ENCODE assay signal across 30 cellular contexts in the genomic region with DNA sequence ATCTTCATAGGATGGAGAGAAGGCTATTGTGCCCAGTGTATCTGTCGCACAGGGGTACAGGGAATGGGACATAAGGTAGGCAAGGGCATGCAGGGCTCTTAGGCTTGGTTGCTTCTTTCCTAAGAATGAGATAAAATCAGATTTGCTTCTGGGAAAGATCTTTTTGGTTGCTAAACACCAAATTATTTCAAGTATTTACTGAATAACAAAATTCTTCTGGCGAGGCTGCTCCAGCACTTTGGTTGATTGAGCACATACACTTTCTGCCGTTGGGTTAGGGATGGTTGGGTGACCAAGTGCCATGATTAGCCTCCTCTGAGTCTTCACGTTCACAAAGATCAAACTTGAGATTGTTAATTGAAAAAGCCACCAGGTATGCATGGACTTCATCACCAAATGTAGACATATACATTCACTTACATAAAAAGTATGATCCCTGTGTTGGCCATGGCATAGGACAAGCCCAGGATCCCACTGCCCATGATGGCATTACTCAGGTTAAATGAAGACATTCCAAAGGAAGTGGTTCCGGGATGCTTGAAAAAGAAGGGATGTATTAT. TPM values are rescaled to one million over a fixed set of nuclear protein-coding genes. Genes with fewer than 3 reads are reported as not detected.
DNase-seq lines count a peak whose midpoint lies in the region; ATAC-seq and TF ChIP-seq lines count a peak whose summit lies in the region.
"Had no signal": no experiment of that assay in that cellular context is flagged by ENCODE, and none has a peak within 500 bp of the region (broad histone marks: within the 10 kb centered on the region; RNA-seq: fewer than 3 reads in every experiment).

No MANE protein-coding gene starts in this region.

- H3K79me2 ChIP-seq in ACC112 (ENCODE audit: control insufficient read depth, insufficient read depth, low read length, unreplicated experiment) = no peaks in the 10 kb centered on the region

- no peak for TF ChIP-seq CTCF in chondrocyte (IDR thresholded peaks at IDR 0.05)

- H3K4me1 Mint-ChIP-seq in chondrocyte (ENCODE audit: low read depth) = peaks cover 73% of the 10 kb centered on the region
- H3K4me1 Mint-ChIP-seq in activated naive CD8-positive, alpha-beta T cell treated with anti-CD3 and anti-CD28 coated beads for 36 hours = no peaks in the 10 kb centered on the region

- no peaks in the 10 kb centered on the region for H3K27me3 ChIP-seq in ACC112 (ENCODE audit: insufficient read depth, low read length)
- H3K27me3 ChIP-seq: BLaER1, esophagus muscularis mucosa, neutrophil had no signal

- peaks cover 49% of the 10 kb centered on the region for H3K4me1 ChIP-seq in ACC112 (ENCODE audit: control insufficient read depth, insufficient read depth, low read length, unreplicated experiment)
- H3K4me1 ChIP-seq: BLaER1, HAP-1 had no signal

- H3K9me3 Mint-ChIP-seq in chondrocyte (ENCODE audit: low read depth) = peaks cover 3% of the 10 kb centered on the region
- no peaks in the 10 kb centered on the region for H3K9me3 Mint-ChIP-seq in activated naive CD8-positive, alpha-beta T cell treated with anti-CD3 and anti-CD28 coated beads for 36 hours
- H3K9me3 Mint-ChIP-seq: activated naive CD4-positive, alpha-beta T cell treated with anti-CD3 and anti-CD28 coated beads for 36 hours had no signal

- no peak overlapping the region for H2AFZ ChIP-seq in ACC112 (ENCODE audit: low read length, unreplicated experiment)

- ATAC-seq in esophagus mucosa = no peak
- ATAC-seq in GM21619 (IDR thresholded peaks at IDR 0.05; ENCODE audit: unreplicated experiment) = no peak

- peak overlapping the region; percentile 93 for H3K27ac Mint-ChIP-seq in chondrocyte (ENCODE audit: unreplicated experiment)
- no peak overlapping the region for H3K27ac Mint-ChIP-seq in activated naive CD8-positive, alpha-beta T cell treated with anti-CD3 and anti-CD28 coated beads for 36 hours
- H3K27ac Mint-ChIP-seq: activated CD4-positive, alpha-beta T cell treated with anti-CD3 and anti-CD28 coated beads, Interleukin-2, amount 10 ng/mL, durations not matched to agents 24 days and 14 days had no signal

- H3K36me3 Mint-ChIP-seq in chondrocyte (ENCODE audit: low read depth) = peaks cover 7% of the 10 kb centered on the region
- H3K36me3 Mint-ChIP-seq in activated naive CD8-positive, alpha-beta T cell treated with anti-CD3 and anti-CD28 coated beads for 36 hours = no peaks in the 10 kb centered on the region

- H3K4me3 ChIP-seq in ACC112 (ENCODE audit: low read depth, low read length) = peak overlapping the region; percentile 41; the same call in 1 of the 2 replicates
- H3K4me3 ChIP-seq: A549, BLaER1, esophagus muscularis mucosa, HAP-1, psoas muscle, skin epidermis had no signal

- peak overlapping the region; percentile 81 for H3K27ac ChIP-seq in ACC112 (ENCODE audit: low read depth, low read length)
- H3K27ac ChIP-seq: A549, BLaER1, esophagus muscularis mucosa, neutrophil, RWPE1, VCaP had no signal

- no peaks in the 10 kb centered on the region for H3K36me3 ChIP-seq in ACC112 (ENCODE audit: insufficient read depth, low read length)
- H3K36me3 ChIP-seq: BLaER1, esophagus muscularis mucosa, HAP-1, neutrophil had no signal

- no peak overlapping the region for H3K4me3 Mint-ChIP-seq in chondrocyte (ENCODE audit: unreplicated experiment)
- no peak overlapping the region for H3K4me3 Mint-ChIP-seq in activated naive CD8-positive, alpha-beta T cell treated with anti-CD3 and anti-CD28 coated beads for 36 hours
- H3K4me3 Mint-ChIP-seq: activated CD4-positive, alpha-beta T cell treated with anti-CD3 and anti-CD28 coated beads, Interleukin-2, amount 10 ng/mL, durations not matched to agents 24 days and 14 days; activated naive CD4-positive, alpha-beta T cell treated with anti-CD3 and anti-CD28 coated beads for 36 hours had no signal

- no peaks in the 10 kb centered on the region for H3K27me3 Mint-ChIP-seq in chondrocyte (ENCODE audit: low read depth)
- H3K27me3 Mint-ChIP-seq in activated naive CD8-positive, alpha-beta T cell treated with anti-CD3 and anti-CD28 coated beads for 36 hours = no peaks in the 10 kb centered on the region

- DNase-seq in NCI-H226 (peak; percentile 44), chondrocyte (ENCODE audit: low spot score) (no peak), iris pigment epithelial cell (ENCODE audit: low read depth) (peak; percentile 57)
- no peak for DNase-seq in activated naive CD8-positive, alpha-beta T cell treated with anti-CD3 and anti-CD28 coated beads for 36 hours
- DNase-seq in stimulated activated CD4-positive, alpha-beta T cell treated with anti-CD3 and anti-CD28 coated beads, Interleukin-4, amount 100 ng/mL, for 1 hour = no peak
- DNase-seq: activated CD4-positive, alpha-beta T cell treated with anti-CD3 and anti-CD28 coated beads, Interleukin-2, amount 10 ng/mL, durations not matched to agents 24 days and 14 days; activated naive CD4-positive, alpha-beta T cell treated with anti-CD3 and anti-CD28 coated beads for 36 hours; activated T-cell treated with anti-CD3 and anti-CD28 coated beads, Interleukin-2, amount 50 U/mL, for 48 hours; aorta; Caco-2; effector CD4-positive, alpha-beta T cell; head of caudate nucleus; NCI-H1092 treated with DMSO at 0.1 percent for 48 hours; NCI-H2029; NCI-H345; NCI-H748 treated with DMSO at 0.1 percent for 48 hours; psoas muscle; stimulated activated CD4-positive, alpha-beta T cell treated with anti-CD3 and anti-CD28 coated beads, Interleukin-1b, Interleukin-23, amount 100 ng/mL, for 48 hours; substantia nigra had no signal

RNA-seq across cellular contexts. Expression of a gene that starts 38.2 kb away (rescaled TPM):
- 10.0 to 19.7 TPM (median 11.3 TPM) in 3 replicates for total RNA-seq in chondrocyte
- total RNA-seq in esophagus mucosa = 2.4 TPM
- not detected for total RNA-seq in activated naive CD8-positive, alpha-beta T cell treated with anti-CD3 and anti-CD28 coated beads for 36 hours
- total RNA-seq: activated CD4-positive, alpha-beta T cell treated with anti-CD3 and anti-CD28 coated beads, Interleukin-2, amount 10 ng/mL, durations not matched to agents 24 days and 14 days; activated naive CD4-positive, alpha-beta T cell treated with anti-CD3 and anti-CD28 coated beads for 36 hours had no signal

Comparison
In these comparisons a context has a peak if more than half of its experiments do, and no peak if none do; other contexts are left out.
1. DNase-seq: peak in NCI-H226 (single experiment) and iris pigment epithelial cell (single experiment); none in chondrocyte (single experiment), activated naive CD8-positive, alpha-beta T cell treated with anti-CD3 and anti-CD28 coated beads for 36 hours (single experiment) and stimulated activated CD4-positive, alpha-beta T cell treated with anti-CD3 and anti-CD28 coated beads, Interleukin-4, amount 100 ng/mL, for 1 hour (single experiment).